ENCODE assay signal across 10 cellular contexts in the genomic region with DNA sequence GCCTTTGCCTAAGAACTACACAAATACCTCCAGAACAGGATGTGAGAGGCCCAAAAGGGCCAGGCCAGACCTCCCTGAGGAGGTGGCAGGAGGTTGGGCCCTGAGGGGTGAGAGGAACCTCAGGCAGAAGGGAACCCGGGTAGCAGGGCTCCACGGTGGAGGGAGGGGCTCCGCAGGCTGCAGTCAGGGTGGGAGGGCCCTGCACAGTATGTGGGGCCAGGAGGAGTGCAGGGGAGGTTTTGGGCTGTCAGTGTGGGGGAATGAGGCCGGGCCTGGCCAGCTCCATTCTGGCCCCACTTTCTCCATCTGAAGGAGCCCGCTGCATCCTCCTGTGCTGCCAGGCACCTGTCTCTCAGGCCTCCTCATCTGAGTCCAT. TPM values are rescaled to one million over a fixed set of nuclear protein-coding genes. Genes with fewer than 3 reads are reported as not detected.
A peak's percentile ranks its signal among the peaks of the same experiment; 100 is the strongest.
DNase-seq lines count a peak whose midpoint lies in the region; ATAC-seq and TF ChIP-seq lines count a peak whose summit lies in the region.
"Had no signal": no experiment of that assay in that cellular context is flagged by ENCODE, and none has a peak within 500 bp of the region (broad histone marks: within the 10 kb centered on the region; RNA-seq: fewer than 3 reads in every experiment).

No MANE protein-coding gene starts in this region.

- H3K4me1 ChIP-seq in endodermal cell (ENCODE audit: control insufficient read depth, insufficient read depth, low read length), result no peaks in the 10 kb centered on the region
- H3K4me1 ChIP-seq in spleen, result peaks cover 72 to 100% (median 95%) of the 10 kb centered on the region in 6 donors
- H3K4me1 ChIP-seq in MM.1S (ENCODE audit: low read length), result peaks cover 7% of the 10 kb centered on the region
- peaks cover 56% of the 10 kb centered on the region for H3K4me1 ChIP-seq in BE2C

- H2AFZ ChIP-seq in MM.1S (ENCODE audit: low read length), result no peak overlapping the region

- intact Hi-C loops in spleen (cut with DNase I; ENCODE audit: low total_unique reads), result no loop called here

- H3K9me3 Mint-ChIP-seq in T-helper 1 cell treated with Interleukin-12 subunit alpha and Interleukin-12 subunit beta and Interleukin-4 antibody, amounts not matched to agents 30 μg/mL and 1 μg/mL, for 36 hours, result peaks cover 8% of the 10 kb centered on the region
- H3K9me3 Mint-ChIP-seq in endodermal cell, result no peaks in the 10 kb centered on the region

- H3K36me3 Mint-ChIP-seq in T-helper 1 cell treated with Interleukin-12 subunit alpha and Interleukin-12 subunit beta and Interleukin-4 antibody, amounts not matched to agents 30 μg/mL and 1 μg/mL, for 36 hours (ENCODE audit: low read depth), result peaks cover 15% of the 10 kb centered on the region
- peaks cover 1% of the 10 kb centered on the region for H3K36me3 Mint-ChIP-seq in endodermal cell (ENCODE audit: low read depth)

- H3K4me2 ChIP-seq in MM.1S (ENCODE audit: low read depth, low read length), result no peak overlapping the region

- no peaks in the 10 kb centered on the region for H3K9me3 ChIP-seq in endodermal cell (ENCODE audit: control insufficient read depth, low read length)
- H3K9me3 ChIP-seq in spleen, result no peaks in the 10 kb centered on the region
- no peaks in the 10 kb centered on the region for H3K9me3 ChIP-seq in MM.1S (replicated peaks; ENCODE audit: insufficient read depth, low read length)
- no peaks in the 10 kb centered on the region for H3K9me3 ChIP-seq in BE2C

- H3K4me1 Mint-ChIP-seq in T-helper 1 cell treated with Interleukin-12 subunit alpha and Interleukin-12 subunit beta and Interleukin-4 antibody, amounts not matched to agents 30 μg/mL and 1 μg/mL, for 36 hours (ENCODE audit: low read depth), result peaks cover 61% of the 10 kb centered on the region
- peaks cover 11% of the 10 kb centered on the region for H3K4me1 Mint-ChIP-seq in endodermal cell

- H3K27ac ChIP-seq in HL-60 (replicated peaks) (peak overlapping the region; percentile 90), endodermal cell (ENCODE audit: low read depth, low read length) (peak overlapping the region; percentile 66), spleen (peak overlapping the region; percentile 8 to 98 (median 87)), MM.1S (ENCODE audit: low read length) (no peak overlapping the region)

- no peak for ATAC-seq in GM18907 (IDR thresholded peaks at IDR 0.05; ENCODE audit: unreplicated experiment)

- H3K4me3 ChIP-seq in HL-60 (replicated peaks; ENCODE audit: insufficient read depth, low read length), result no peak overlapping the region
- H3K4me3 ChIP-seq in endodermal cell (ENCODE audit: low read length), result no peak overlapping the region
- H3K4me3 ChIP-seq in spleen, result peak overlapping the region in 1 of 8 donors; percentile 59
- no peak overlapping the region for H3K4me3 ChIP-seq in MM.1S (ENCODE audit: low read length)
- no peak overlapping the region for H3K4me3 ChIP-seq in BE2C (ENCODE audit: low read depth, low read length)

- H3K27me3 Mint-ChIP-seq in T-helper 1 cell treated with Interleukin-12 subunit alpha and Interleukin-12 subunit beta and Interleukin-4 antibody, amounts not matched to agents 30 μg/mL and 1 μg/mL, for 36 hours (ENCODE audit: low read depth), result no peaks in the 10 kb centered on the region
- H3K27me3 Mint-ChIP-seq in endodermal cell (ENCODE audit: insufficient read depth), result no peaks in the 10 kb centered on the region

- TF ChIP-seq CTCF in HL-60 (IDR thresholded peaks at IDR 0.05; ENCODE audit: insufficient read depth, low read length), result no peak
- TF ChIP-seq CTCF in endodermal cell (conservative IDR thresholded peaks at IDR 0.05), result no peak
- no peak for TF ChIP-seq CTCF in spleen (IDR thresholded peaks at IDR 0.05 in 8 of 11, conservative IDR thresholded peaks at IDR 0.05 in 3 of 11)
- TF ChIP-seq CTCF in MM.1S (IDR thresholded peaks at IDR 0.05; ENCODE audit: low read length), result no peak
- no peak for TF ChIP-seq CTCF in BE2C (IDR thresholded peaks at IDR 0.05; ENCODE audit: low read depth, low read length)

- H3F3A ChIP-seq in MM.1S (ENCODE audit: insufficient read depth, low read length), result no peaks in the 10 kb centered on the region

- 60 to 63% methylated on average over 1 to 5 of the region's 5 CpGs for WGBS in endodermal cell (ENCODE audit: insufficient coverage in 1 of 2, insufficient read length in 1 of 2), 2 experiments
- WGBS in spleen, 5 donors, result 36 to 48% (median 40%) methylated on average over 5 of the region's 5 CpGs

- no peaks in the 10 kb centered on the region for H4K20me1 ChIP-seq in MM.1S (ENCODE audit: insufficient read depth, low read length)

- no peaks in the 10 kb centered on the region for H3K79me2 ChIP-seq in MM.1S (ENCODE audit: low read length)

- H3K36me3 ChIP-seq in endodermal cell (ENCODE audit: control insufficient read depth, insufficient read depth, low read length), result no peaks in the 10 kb centered on the region
- peaks cover 0 to 6% (median 0%) of the 10 kb centered on the region in 6 donors for H3K36me3 ChIP-seq in spleen
- no peaks in the 10 kb centered on the region for H3K36me3 ChIP-seq in MM.1S (replicated peaks; ENCODE audit: insufficient read depth, low read length)
- H3K36me3 ChIP-seq in BE2C, result peaks cover 8% of the 10 kb centered on the region

- peak in 1 of 2 experiments; percentile 69 for DNase-seq in HL-60 (ENCODE audit: low read depth in 1 of 2, low spot score in 1 of 2)
- DNase-seq in endodermal cell, result no peak
- DNase-seq in spleen, result no peak
- DNase-seq in MM.1S, result no peak
- no peak for DNase-seq in BE2C
- DNase-seq in medulla oblongata (ENCODE audit: extremely low spot score), result no peak
- DNase-seq: activated CD4-positive, CD25-positive, alpha-beta regulatory T cell treated with anti-CD3 and anti-CD28 coated beads, Interleukin-2, amount 50 U/mL, for 72 hours; cortex of kidney had no signal

- H3K9ac ChIP-seq in endodermal cell (ENCODE audit: extremely low read depth, low read length, poor library complexity, severe bottlenecking) (no peak overlapping the region), MM.1S (ENCODE audit: low read length) (no peak overlapping the region)

- TF ChIP-seq POLR2A in spleen (IDR thresholded peaks at IDR 0.05), result no peak

- H3K27me3 ChIP-seq in HL-60 (ENCODE audit: insufficient read depth, poor library complexity, severe bottlenecking) (no peaks in the 10 kb centered on the region), endodermal cell (ENCODE audit: control insufficient read depth, insufficient read depth, low read length, poor library complexity, severe bottlenecking) (no peaks in the 10 kb centered on the region), spleen (replicated peaks in 1 of 7) (no peaks in the 10 kb centered on the region), MM.1S (replicated peaks; ENCODE audit: insufficient read depth, low read length) (no peaks in the 10 kb centered on the region), BE2C (no peaks in the 10 kb centered on the region)

- peak overlapping the region; percentile 99 for H3K27ac Mint-ChIP-seq in T-helper 1 cell treated with Interleukin-12 subunit alpha and Interleukin-12 subunit beta and Interleukin-4 antibody, amounts not matched to agents 30 μg/mL and 1 μg/mL, for 36 hours
- no peak overlapping the region for H3K27ac Mint-ChIP-seq in endodermal cell

- H3K9me2 ChIP-seq in MM.1S (replicated peaks; ENCODE audit: insufficient read depth, low read length), result no peaks in the 10 kb centered on the region

- H3K4me3 Mint-ChIP-seq in T-helper 1 cell treated with Interleukin-12 subunit alpha and Interleukin-12 subunit beta and Interleukin-4 antibody, amounts not matched to agents 30 μg/mL and 1 μg/mL, for 36 hours, result peak overlapping the region; percentile 97
- H3K4me3 Mint-ChIP-seq in endodermal cell, result no peak overlapping the region

RNA-seq across cellular contexts. Expression of a gene that starts 25.9 kb away (rescaled TPM):
- total RNA-seq in endodermal cell (10 to 100 TPM; 22.6 to 27.5 TPM), spleen (10 to 100 TPM; 32.7 to 55.4 (median 41.6) TPM)
- polyA plus RNA-seq in endodermal cell (2013, experiment 1 of 2), result 18.3 TPM
- 17.5 TPM for polyA plus RNA-seq in endodermal cell (2013, experiment 2 of 2)
- polyA plus RNA-seq in spleen, result 10 to 100 TPM; 13.6 to 16.5 (median 14.3) TPM
- 42.2 TPM for polyA plus RNA-seq in BE2C (2012; ENCODE audit: insufficient read depth, insufficient read length, low read depth)

RNA-seq across cellular contexts. Expression of a gene that starts 55.1 kb away (rescaled TPM):
- total RNA-seq in endodermal cell (10 to 100 TPM; 20.5 to 30.2 TPM), spleen (100 to 1,000 TPM; 103 to 308 (median 249) TPM)
- polyA plus RNA-seq in endodermal cell (2013, experiment 1 of 2), result 178 TPM
- 119 TPM for polyA plus RNA-seq in endodermal cell (2013, experiment 2 of 2)
- polyA plus RNA-seq in spleen, result 100 to 1,000 TPM in 2 of 3 donors, 10 to 100 TPM in 1; 99.3 to 247 (median 209) TPM
- 468 TPM for polyA plus RNA-seq in BE2C (2012; ENCODE audit: insufficient read depth, insufficient read length, low read depth)
